Comparison of ENCODE assay signal across 9 cellular contexts in the genomic region with DNA sequence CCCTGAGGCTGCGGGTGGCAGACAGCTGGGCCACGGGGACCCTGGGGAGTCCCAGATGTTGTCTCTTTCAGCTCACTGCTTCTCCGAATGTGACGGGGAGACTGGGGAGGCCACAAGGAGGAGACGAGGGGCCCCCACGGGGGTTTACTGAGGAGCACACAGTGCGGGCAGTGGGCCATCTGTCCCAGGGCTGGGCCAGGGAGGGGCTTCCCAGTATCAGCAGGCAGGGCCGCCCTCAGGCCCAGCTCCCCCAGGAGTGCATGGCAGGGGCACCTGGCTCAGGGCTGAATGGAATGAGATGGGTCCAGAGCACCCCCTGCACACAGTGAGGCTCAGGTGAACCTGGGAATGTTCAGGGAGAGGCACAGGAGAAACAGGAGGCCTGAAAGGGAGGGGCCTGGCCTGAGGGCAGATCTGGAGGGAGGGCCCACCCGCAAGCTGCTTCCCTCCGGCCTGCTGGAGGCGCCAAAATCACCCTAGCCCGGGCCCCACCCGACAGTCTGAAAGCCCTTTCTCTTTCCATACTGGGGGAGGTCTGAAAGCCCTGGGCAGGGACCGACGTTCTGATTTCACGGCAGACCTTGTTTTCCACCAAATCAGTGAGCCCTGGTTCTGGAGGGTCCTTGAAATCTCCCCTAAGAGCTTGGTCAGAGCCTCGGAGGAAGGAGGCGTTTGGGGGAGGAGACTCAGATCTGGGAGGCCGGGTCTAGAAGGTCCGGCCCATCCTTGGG. TPM values are rescaled to one million over a fixed set of nuclear protein-coding genes. Genes with fewer than 3 reads are reported as not detected.
DNase-seq lines count a peak whose midpoint lies in the region; ATAC-seq and TF ChIP-seq lines count a peak whose summit lies in the region.
"Had no signal": no experiment of that assay in that cellular context is flagged by ENCODE, and none has a peak within 500 bp of the region (broad histone marks: within the 10 kb centered on the region; RNA-seq: fewer than 3 reads in every experiment).

No MANE protein-coding gene starts in this region.

- H3K9me3 ChIP-seq in DOHH2 (ENCODE audit: control insufficient read depth, insufficient read depth, low read length): no peaks in the 10 kb centered on the region
- no peaks in the 10 kb centered on the region for H3K9me3 ChIP-seq in endodermal cell (ENCODE audit: control insufficient read depth, low read length)
- H3K9me3 ChIP-seq in neuronal stem cell (replicated peaks in 1 of 2; ENCODE audit: control insufficient read depth in 2 of 2, insufficient read depth in 1 of 2, low read depth in 1 of 2, low read length in 2 of 2): no peaks in the 10 kb centered on the region

- H3K4me3 ChIP-seq in DOHH2 (ENCODE audit: low read length) (peak overlapping the region; percentile 86), endodermal cell (ENCODE audit: low read length) (peak overlapping the region; percentile 80), neuronal stem cell (ENCODE audit: low read length in 2 of 2) (no peak overlapping the region)

- H3K14ac ChIP-seq in neuronal stem cell (ENCODE audit: low read length): no peak overlapping the region

- H4K8ac ChIP-seq in neuronal stem cell (ENCODE audit: low read depth, low read length): no peak overlapping the region

- H3K4me2 ChIP-seq in DOHH2 (ENCODE audit: low read length) (peak overlapping the region; percentile 99), neuronal stem cell (ENCODE audit: insufficient read depth, low read length, poor library complexity, severe bottlenecking) (peak overlapping the region; percentile 20)

- peak overlapping the region; percentile 69 for H2BK120ac ChIP-seq in neuronal stem cell (ENCODE audit: low read depth, low read length)

- no peaks in the 10 kb centered on the region for H3K36me3 Mint-ChIP-seq in endodermal cell (ENCODE audit: low read depth)
- no peaks in the 10 kb centered on the region for H3K36me3 Mint-ChIP-seq in natural killer cell treated with Interleukin-12 subunit alpha and Interleukin-12 subunit beta and Interleukin-15 and Interleukin-18, amount 100 ng/mL, for 72 hours
- H3K36me3 Mint-ChIP-seq: activated naive CD8-positive, alpha-beta T cell treated with anti-CD3 and anti-CD28 coated beads, Interleukin-2, amount 10 ng/mL, durations not matched to agents 7 days and 5 days had no signal

- peak overlapping the region; percentile 89 for H2BK5ac ChIP-seq in neuronal stem cell (ENCODE audit: low read length)

- DNase-seq in NOMO-1 treated with dmso at 0.1 percent for 144 hours (lab: John Stamatoyannopoulos, UW; ENCODE audit: unreplicated experiment): peak; percentile 51
- peak; percentile 95 for DNase-seq in endodermal cell
- no peak for DNase-seq in neuronal stem cell (ENCODE audit: low spot score)
- DNase-seq in natural killer cell treated with Interleukin-12 subunit alpha and Interleukin-12 subunit beta and Interleukin-15 and Interleukin-18, amount 100 ng/mL, for 72 hours (ENCODE audit: low spot score): no peak
- no peak for DNase-seq in NCI-H1105 treated with DMSO at 0.1 percent for 48 hours (lab: John Stamatoyannopoulos, UW)
- DNase-seq: activated naive CD8-positive, alpha-beta T cell treated with anti-CD3 and anti-CD28 coated beads, Interleukin-2, amount 10 ng/mL, durations not matched to agents 7 days and 5 days had no signal

- peaks cover 96% of the 10 kb centered on the region for H3K4me1 ChIP-seq in DOHH2 (ENCODE audit: control insufficient read depth, low read length)
- peaks cover 12% of the 10 kb centered on the region for H3K4me1 ChIP-seq in endodermal cell (ENCODE audit: control insufficient read depth, insufficient read depth, low read length)
- H3K4me1 ChIP-seq in neuronal stem cell (ENCODE audit: control insufficient read depth in 2 of 2, insufficient read depth in 1 of 2, low read depth in 1 of 2, low read length in 2 of 2): peaks cover 27 to 30% of the 10 kb centered on the region in 2 donors

- H3K9ac ChIP-seq in endodermal cell (ENCODE audit: extremely low read depth, low read length, poor library complexity, severe bottlenecking): no peak overlapping the region
- no peak overlapping the region for H3K9ac ChIP-seq in neuronal stem cell (ENCODE audit: low read depth, low read length, poor library complexity)

- H2BK12ac ChIP-seq in neuronal stem cell (ENCODE audit: low read length): peak overlapping the region; percentile 97

- H3K18ac ChIP-seq in neuronal stem cell (ENCODE audit: low read length): peak overlapping the region; percentile 61

- H4K20me1 ChIP-seq in DOHH2 (ENCODE audit: control insufficient read depth, insufficient read depth, low read depth, low read length): no peaks in the 10 kb centered on the region

- peak overlapping the region; percentile 14 for H3K23ac ChIP-seq in neuronal stem cell (ENCODE audit: low read depth, low read length, poor library complexity)

- H3K36me3 ChIP-seq in DOHH2 (ENCODE audit: control insufficient read depth, low read length) (peaks cover 15% of the 10 kb centered on the region), endodermal cell (ENCODE audit: control insufficient read depth, insufficient read depth, low read length) (no peaks in the 10 kb centered on the region), neuronal stem cell (replicated peaks in 1 of 2; ENCODE audit: control insufficient read depth in 2 of 2, insufficient read depth in 2 of 2, low read length in 2 of 2) (no peaks in the 10 kb centered on the region)

- H3K4me3 Mint-ChIP-seq in endodermal cell: peak overlapping the region; percentile 56
- no peak overlapping the region for H3K4me3 Mint-ChIP-seq in natural killer cell treated with Interleukin-12 subunit alpha and Interleukin-12 subunit beta and Interleukin-15 and Interleukin-18, amount 100 ng/mL, for 72 hours
- H3K4me3 Mint-ChIP-seq: activated naive CD8-positive, alpha-beta T cell treated with anti-CD3 and anti-CD28 coated beads, Interleukin-2, amount 10 ng/mL, durations not matched to agents 7 days and 5 days had no signal

- ATAC-seq in GM19351 (IDR thresholded peaks at IDR 0.05; ENCODE audit: unreplicated experiment): peak; percentile 43
- peak; percentile 53 for ATAC-seq in HG03196 (IDR thresholded peaks at IDR 0.05; ENCODE audit: unreplicated experiment)
- ATAC-seq in natural killer cell treated with Interleukin-12 subunit alpha and Interleukin-12 subunit beta and Interleukin-15 and Interleukin-18, amount 100 ng/mL, for 72 hours: no peak

- H2AK5ac ChIP-seq in neuronal stem cell (ENCODE audit: low read depth, low read length): peak overlapping the region; percentile 99

- peak overlapping the region; percentile 88 for H2AFZ ChIP-seq in neuronal stem cell (ENCODE audit: low read length)

- H3F3A ChIP-seq in DOHH2 (ENCODE audit: control insufficient read depth, insufficient read depth): peaks cover 60% of the 10 kb centered on the region

- H4K91ac ChIP-seq in neuronal stem cell (ENCODE audit: low read depth, low read length, poor library complexity): no peak overlapping the region

- no peaks in the 10 kb centered on the region for H3K9me2 ChIP-seq in DOHH2 (replicated peaks; ENCODE audit: control insufficient read depth, low read length)

- H3K27ac ChIP-seq in DOHH2 (ENCODE audit: low read depth, low read length) (peak overlapping the region; percentile 99), endodermal cell (ENCODE audit: low read depth, low read length) (peak overlapping the region; percentile 32), neuronal stem cell (replicated peaks; ENCODE audit: low read length) (no peak overlapping the region)

- WGBS in endodermal cell (ENCODE audit: insufficient coverage in 1 of 2, insufficient read length in 1 of 2), 2 experiments: 43 to 46% methylated on average over 9 to 20 of the region's 20 CpGs
- WGBS in neuronal stem cell (ENCODE audit: extremely low coverage in 2 of 2, insufficient read length in 2 of 2, insufficient replicate concordance in 1 of 2), 2 donors: no CpG with 5 or more reads among the region's 20 CpGs

- no peaks in the 10 kb centered on the region for H3K79me1 ChIP-seq in neuronal stem cell (ENCODE audit: low read depth, low read length)

- H3K27ac Mint-ChIP-seq in endodermal cell: peak overlapping the region; percentile 90
- no peak overlapping the region for H3K27ac Mint-ChIP-seq in natural killer cell treated with Interleukin-12 subunit alpha and Interleukin-12 subunit beta and Interleukin-15 and Interleukin-18, amount 100 ng/mL, for 72 hours

- no peaks in the 10 kb centered on the region for H3K27me3 Mint-ChIP-seq in endodermal cell (ENCODE audit: insufficient read depth)
- H3K27me3 Mint-ChIP-seq in natural killer cell treated with Interleukin-12 subunit alpha and Interleukin-12 subunit beta and Interleukin-15 and Interleukin-18, amount 100 ng/mL, for 72 hours: no peaks in the 10 kb centered on the region

- TF ChIP-seq CTCF in DOHH2 (IDR thresholded peaks at IDR 0.05; ENCODE audit: low read depth, low read length, poor library complexity, severe bottlenecking) (peak; percentile 68), endodermal cell (conservative IDR thresholded peaks at IDR 0.05) (peak; percentile 71)

- H3K9me3 Mint-ChIP-seq in endodermal cell: no peaks in the 10 kb centered on the region
- H3K9me3 Mint-ChIP-seq in natural killer cell treated with Interleukin-12 subunit alpha and Interleukin-12 subunit beta and Interleukin-15 and Interleukin-18, amount 100 ng/mL, for 72 hours: no peaks in the 10 kb centered on the region
- H3K9me3 Mint-ChIP-seq: activated naive CD8-positive, alpha-beta T cell treated with anti-CD3 and anti-CD28 coated beads, Interleukin-2, amount 10 ng/mL, durations not matched to agents 7 days and 5 days had no signal

- peak overlapping the region; percentile 70 for H3K4ac ChIP-seq in neuronal stem cell (ENCODE audit: low read length)

- H3K79me2 ChIP-seq in DOHH2 (ENCODE audit: control insufficient read depth, low read length): peaks cover 12% of the 10 kb centered on the region

- H3K4me1 Mint-ChIP-seq in endodermal cell: peaks cover 17% of the 10 kb centered on the region
- H3K4me1 Mint-ChIP-seq in natural killer cell treated with Interleukin-12 subunit alpha and Interleukin-12 subunit beta and Interleukin-15 and Interleukin-18, amount 100 ng/mL, for 72 hours (ENCODE audit: low read depth in 2 of 2): peaks cover 0 to 9% of the 10 kb centered on the region in 2 donors

- peak overlapping the region; percentile 99 for H2BK15ac ChIP-seq in neuronal stem cell (ENCODE audit: low read length)

- H3K27me3 ChIP-seq in DOHH2 (ENCODE audit: control insufficient read depth, low read length) (no peaks in the 10 kb centered on the region), endodermal cell (ENCODE audit: control insufficient read depth, insufficient read depth, low read length, poor library complexity, severe bottlenecking) (no peaks in the 10 kb centered on the region), neuronal stem cell (ENCODE audit: control insufficient read depth in 3 of 3, insufficient read depth in 3 of 3, low read depth in 1 of 3, low read length in 3 of 3) (no peaks in the 10 kb centered on the region)

RNA-seq across cellular contexts. Expression of a gene that starts 35.5 kb away (rescaled TPM):
- total RNA-seq in endodermal cell: 1,000 to 10,000 TPM; 1,233 to 1,450 TPM
- polyA plus RNA-seq in endodermal cell (2013, experiment 1 of 2): 1,679 TPM
- polyA plus RNA-seq in endodermal cell (2013, experiment 2 of 2): 1,712 TPM
- 3,606 TPM for polyA plus RNA-seq in neuronal stem cell (2013, experiment 1 of 2)
- polyA plus RNA-seq in neuronal stem cell (2013, experiment 2 of 2): 3,678 TPM
- 1,000 to 10,000 TPM; 1,013 to 1,764 TPM for total RNA-seq in natural killer cell treated with Interleukin-12 subunit alpha and Interleukin-12 subunit beta and Interleukin-15 and Interleukin-18, amount 100 ng/mL, for 72 hours

Comparison
In these comparisons a context has a peak if more than half of its experiments do, and no peak if none do; other contexts are left out.
1. H3K4me3 ChIP-seq: peak in DOHH2 (single experiment) and endodermal cell (single experiment); none in neuronal stem cell (0 of 2).
2. ATAC-seq: peak in GM19351 (single experiment) and HG03196 (single experiment); none in natural killer cell treated with Interleukin-12 subunit alpha and Interleukin-12 subunit beta and Interleukin-15 and Interleukin-18, amount 100 ng/mL, for 72 hours (0 of 2).
3. DNase-seq: peak in NOMO-1 treated with dmso at 0.1 percent for 144 hours (single experiment) and endodermal cell (single experiment); none in neuronal stem cell (single experiment), natural killer cell treated with Interleukin-12 subunit alpha and Interleukin-12 subunit beta and Interleukin-15 and Interleukin-18, amount 100 ng/mL, for 72 hours (single experiment) and NCI-H1105 treated with DMSO at 0.1 percent for 48 hours (single experiment).